ENCODE assay signal across 1 cellular context in genomic region chr7:90131746-90132145, GRCh38. TPM values are rescaled to one million over a fixed set of nuclear protein-coding genes. Genes with fewer than 3 reads are reported as not detected.
"Had no signal": no experiment of that assay in that cellular context is flagged by ENCODE, and none has a peak within 500 bp of the region (broad histone marks: within the 10 kb centered on the region; RNA-seq: fewer than 3 reads in every experiment).

No MANE protein-coding gene starts in this region.

RNA-seq across cellular contexts. Expression of gene STEAP1, which starts 22.5 kb away (rescaled TPM):
- total RNA-seq: natural killer cell had no signal
